ENCODE assay signal across 1 cellular context in the genomic region with DNA sequence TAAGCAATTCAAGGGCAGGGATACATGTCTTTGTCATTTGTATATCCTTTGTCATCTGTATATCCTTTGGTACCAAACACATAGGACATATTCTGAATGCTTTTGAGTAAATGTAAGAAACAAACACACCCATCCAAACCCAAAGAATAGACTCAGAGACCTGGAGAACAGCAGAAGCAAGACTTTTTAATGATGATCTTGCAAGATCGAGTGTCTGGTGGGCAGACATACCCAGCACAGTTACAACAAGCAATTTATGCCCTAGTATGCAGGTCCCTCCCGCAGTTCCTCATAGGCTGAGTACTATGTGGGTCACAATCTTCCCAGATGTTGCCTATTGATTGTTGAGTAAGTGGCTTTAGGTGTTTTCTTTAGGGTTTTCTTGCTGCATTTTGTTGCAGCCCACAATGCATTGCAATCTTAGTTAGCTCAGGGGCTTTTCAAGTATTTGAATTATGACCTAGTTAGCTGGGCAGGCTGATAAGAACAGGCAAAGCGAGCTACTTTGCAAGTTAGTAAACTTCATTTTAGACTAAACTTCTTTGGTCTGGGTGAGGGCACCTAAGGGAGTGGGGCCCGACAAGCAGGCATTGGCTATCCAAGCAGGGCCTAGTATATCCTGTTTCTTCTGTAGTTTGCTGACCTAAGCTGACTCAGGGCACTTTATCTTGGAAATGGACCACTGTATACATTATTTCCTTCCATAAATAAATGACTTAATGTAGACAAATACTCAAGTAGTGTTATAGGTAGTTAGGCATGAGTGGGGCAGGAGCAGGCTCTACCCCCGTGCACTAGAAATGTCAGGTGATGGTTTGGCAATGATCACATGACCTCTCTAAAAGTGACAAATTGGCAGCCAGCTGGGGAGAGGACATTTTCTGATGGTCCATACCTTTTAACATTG.
TF ChIP-seq lines count a peak whose summit lies in the region.

No MANE protein-coding gene starts in this region.

TF ChIP-seq in IMR-90, 13 proteins besides CTCF, POLR2A, EP300 and RAD21:
- TF ChIP-seq NFE2L2 (IDR thresholded peaks at IDR 0.05; ENCODE audit: low read depth, low read length) (peak; percentile 55; the same call in 1 of the 2 replicates), CEBPB (IDR thresholded peaks at IDR 0.05; ENCODE audit: low read depth, low read length) (no peak), BHLHE40 (IDR thresholded peaks at IDR 0.05; ENCODE audit: low read depth, low read length) (peak; percentile 24; the same call in 1 of the 2 replicates), MAFK (IDR thresholded peaks at IDR 0.05; ENCODE audit: low read depth, low read length) (peak; percentile 50; the same call in 1 of the 2 replicates), RCOR1 (IDR thresholded peaks at IDR 0.05; ENCODE audit: insufficient replicate concordance, low read length) (no peak)
- TF ChIP-seq, protein P1, sequence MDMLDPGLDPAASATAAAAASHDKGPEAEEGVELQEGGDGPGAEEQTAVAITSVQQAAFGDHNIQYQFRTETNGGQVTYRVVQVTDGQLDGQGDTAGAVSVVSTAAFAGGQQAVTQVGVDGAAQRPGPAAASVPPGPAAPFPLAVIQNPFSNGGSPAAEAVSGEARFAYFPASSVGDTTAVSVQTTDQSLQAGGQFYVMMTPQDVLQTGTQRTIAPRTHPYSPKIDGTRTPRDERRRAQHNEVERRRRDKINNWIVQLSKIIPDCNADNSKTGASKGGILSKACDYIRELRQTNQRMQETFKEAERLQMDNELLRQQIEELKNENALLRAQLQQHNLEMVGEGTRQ (IDR thresholded peaks at IDR 0.05; ENCODE audit: low read depth, low read length): peak; percentile 85
